ENCODE assay signal across 17 cellular contexts in genomic region chr14:104359301-104359968, GRCh38.
"Had no signal": no experiment of that assay in that cellular context is flagged by ENCODE, and none has a peak within 500 bp of the region (broad histone marks: within the 10 kb centered on the region; RNA-seq: fewer than 3 reads in every experiment).

No MANE protein-coding gene starts in this region.

- DNase-seq: activated CD4-positive, alpha-beta T cell treated with anti-CD3 and anti-CD28 coated beads for 1 hour; activated CD4-positive, alpha-beta T cell treated with anti-CD3 and anti-CD28 coated beads, Interleukin-2, amount 50 U/mL, for 4 hours; activated T-cell treated with anti-CD3 and anti-CD28 coated beads, Interleukin-2, amount 50 U/mL, for 24 hours; amniotic stem cell; central memory CD4-positive, alpha-beta T cell; colonic mucosa; esophagus squamous epithelium; hypothalamus; midbrain; stimulated activated CD4-positive, alpha-beta T cell treated with anti-CD3 and anti-CD28 coated beads, Interleukin-2, amount 100 ng/mL, for 48 hours; T-helper 1 cell had no signal

- H3K4me3 ChIP-seq: colonic mucosa, esophagus squamous epithelium, lung, ovary, SK-N-MC, tibial nerve had no signal

- H3K4me1 ChIP-seq: colonic mucosa, esophagus squamous epithelium, tibial nerve had no signal

- ATAC-seq: stimulated activated memory B cell treated with anti-CD40 and anti-IgM and Interleukin-4, amounts not matched to agents 10 μg/mL and 1 μg/mL and 100 μg/mL, for 72 hours had no signal

- H3K4me1 Mint-ChIP-seq: neural crest cell; stimulated activated memory B cell treated with anti-CD40 and anti-IgM and Interleukin-4, amounts not matched to agents 10 μg/mL and 1 μg/mL and 100 μg/mL, for 72 hours had no signal

- H3K27ac Mint-ChIP-seq: activated T-cell treated with anti-CD3 and anti-CD28 coated beads, Interleukin-2, amount 50 U/mL, for 24 hours; stimulated activated memory B cell treated with anti-CD40 and anti-IgM and Interleukin-4, amounts not matched to agents 10 μg/mL and 1 μg/mL and 100 μg/mL, for 72 hours had no signal

- H3K9me3 Mint-ChIP-seq: activated T-cell treated with anti-CD3 and anti-CD28 coated beads, Interleukin-2, amount 50 U/mL, for 24 hours; neural crest cell; stimulated activated memory B cell treated with anti-CD40 and anti-IgM and Interleukin-4, amounts not matched to agents 10 μg/mL and 1 μg/mL and 100 μg/mL, for 72 hours had no signal

- H3K36me3 Mint-ChIP-seq: stimulated activated memory B cell treated with anti-CD40 and anti-IgM and Interleukin-4, amounts not matched to agents 10 μg/mL and 1 μg/mL and 100 μg/mL, for 72 hours had no signal

- H3K36me3 ChIP-seq: colonic mucosa, esophagus squamous epithelium, ovary, tibial nerve had no signal

- H3K4me3 Mint-ChIP-seq: activated T-cell treated with anti-CD3 and anti-CD28 coated beads, Interleukin-2, amount 50 U/mL, for 24 hours; neural crest cell; stimulated activated memory B cell treated with anti-CD40 and anti-IgM and Interleukin-4, amounts not matched to agents 10 μg/mL and 1 μg/mL and 100 μg/mL, for 72 hours had no signal

- H3K9me3 ChIP-seq: colonic mucosa, esophagus squamous epithelium, ovary had no signal
